15 cellular contexts compared by ENCODE assay signal in the genomic region with DNA sequence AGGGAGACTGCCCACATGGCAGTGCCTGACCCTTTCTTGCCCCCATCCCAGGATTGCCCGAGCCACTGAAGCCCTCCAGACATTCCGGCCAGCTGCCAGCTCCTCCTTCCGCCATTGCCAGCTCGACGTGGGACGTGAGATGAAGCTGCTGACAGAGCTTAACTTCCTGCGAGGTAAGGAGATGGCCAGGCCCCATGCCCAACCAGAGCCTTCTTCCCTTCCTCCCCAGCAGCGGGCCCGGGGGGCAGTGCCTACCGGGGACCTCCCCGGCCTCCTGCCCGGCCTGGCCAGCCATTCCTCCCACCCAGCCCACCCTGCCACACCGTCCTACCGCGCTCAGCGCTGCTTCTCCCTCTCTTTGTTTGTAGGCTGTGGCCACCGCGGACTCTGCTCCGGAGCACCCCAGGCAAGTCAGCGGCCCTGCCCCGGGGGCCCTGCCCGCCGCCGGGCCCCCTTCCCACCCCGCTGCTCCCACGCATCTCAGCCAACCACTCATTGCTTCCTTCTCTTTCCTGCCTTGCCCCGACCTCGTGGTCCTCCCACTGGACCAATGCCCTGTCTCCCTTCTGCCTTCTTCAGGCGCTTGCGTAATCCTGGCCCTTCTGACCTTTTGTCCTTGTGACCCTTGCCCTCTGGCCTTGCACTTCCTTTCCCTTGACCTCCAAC. TPM values are rescaled to one million over a fixed set of nuclear protein-coding genes. Genes with fewer than 3 reads are reported as not detected.
DNase-seq lines count a peak whose midpoint lies in the region; ATAC-seq and TF ChIP-seq lines count a peak whose summit lies in the region.
"Had no signal": no experiment of that assay in that cellular context is flagged by ENCODE, and none has a peak within 500 bp of the region (broad histone marks: within the 10 kb centered on the region; RNA-seq: fewer than 3 reads in every experiment).

No MANE protein-coding gene starts in this region.

- no peaks in the 10 kb centered on the region for H3K9me3 Mint-ChIP-seq in activated naive CD8-positive, alpha-beta T cell treated with anti-CD3 and anti-CD28 coated beads, Interleukin-2, amount 10 ng/mL, durations not matched to agents 7 days and 5 days
- no peaks in the 10 kb centered on the region for H3K9me3 Mint-ChIP-seq in activated naive CD8-positive, alpha-beta T cell treated with anti-CD3 and anti-CD28 coated beads for 36 hours
- H3K9me3 Mint-ChIP-seq in glutamatergic neuron (ENCODE audit: unreplicated experiment) = peaks cover 6% of the 10 kb centered on the region
- H3K9me3 Mint-ChIP-seq in progenitor cell of endocrine pancreas (ENCODE audit: low read depth) = no peaks in the 10 kb centered on the region
- H3K9me3 Mint-ChIP-seq: neural crest cell had no signal

- no peak overlapping the region for H3K4me3 Mint-ChIP-seq in activated naive CD8-positive, alpha-beta T cell treated with anti-CD3 and anti-CD28 coated beads, Interleukin-2, amount 10 ng/mL, durations not matched to agents 7 days and 5 days
- no peak overlapping the region for H3K4me3 Mint-ChIP-seq in activated naive CD8-positive, alpha-beta T cell treated with anti-CD3 and anti-CD28 coated beads for 36 hours
- H3K4me3 Mint-ChIP-seq in glutamatergic neuron (ENCODE audit: unreplicated experiment) (peak overlapping the region; percentile 69), progenitor cell of endocrine pancreas (ENCODE audit: low read depth) (no peak overlapping the region)
- H3K4me3 Mint-ChIP-seq: neural crest cell had no signal

- H3K27ac ChIP-seq in suprapubic skin = no peak overlapping the region
- H3K27ac ChIP-seq: foreskin keratinocyte had no signal

- POLR2A ChIA-PET in activated naive CD8-positive, alpha-beta T cell treated with anti-CD3 and anti-CD28 coated beads, Interleukin-2, amount 10 ng/mL, durations not matched to agents 7 days and 5 days (lab: Charles Lee) = interaction anchor here (1.5 to 2.0 kb wide), 2 partner anchors 13 to 14 kb away, joined by 4 to 7 read pairs; no protein-coding TSS in a partner anchor

- peaks cover 26% of the 10 kb centered on the region for H3K4me1 ChIP-seq in suprapubic skin
- H3K4me1 ChIP-seq: foreskin keratinocyte had no signal

- no peaks in the 10 kb centered on the region for H3K36me3 ChIP-seq in suprapubic skin

- ATAC-seq in activated naive CD8-positive, alpha-beta T cell treated with anti-CD3 and anti-CD28 coated beads, Interleukin-2, amount 10 ng/mL, durations not matched to agents 7 days and 5 days (ENCODE audit: low read depth) = no peak
- ATAC-seq in HG03460 (IDR thresholded peaks at IDR 0.05; ENCODE audit: unreplicated experiment) (no peak), GM19351 (IDR thresholded peaks at IDR 0.05; ENCODE audit: unreplicated experiment) (no peak)
- ATAC-seq: foreskin keratinocyte had no signal

- DNase-seq in activated naive CD8-positive, alpha-beta T cell treated with anti-CD3 and anti-CD28 coated beads, Interleukin-2, amount 10 ng/mL, durations not matched to agents 7 days and 5 days = peak; percentile 29
- DNase-seq in activated naive CD8-positive, alpha-beta T cell treated with anti-CD3 and anti-CD28 coated beads for 36 hours = no peak
- DNase-seq in NOMO-1 treated with dmso at 0.1 percent for 144 hours (lab: John Stamatoyannopoulos, UW; ENCODE audit: unreplicated experiment) = peak; percentile 49
- peak; percentile 10 for DNase-seq in glutamatergic neuron
- peak; percentile 64 to 66 for DNase-seq in suprapubic skin (ENCODE audit: low spot score in 2 of 2)
- DNase-seq in progenitor cell of endocrine pancreas (ENCODE audit: low spot score, unreplicated experiment) = no peak
- DNase-seq: activated CD8-positive, alpha-beta memory T cell treated with anti-CD3 and anti-CD28 coated beads, Interleukin-2, amount 50 U/mL, for 4 hours; effector CD4-positive, alpha-beta T cell; foreskin keratinocyte; kidney glomerular epithelial cell; NCI-H2171; OCI-M1 had no signal

- no peak for TF ChIP-seq EP300 in suprapubic skin (IDR thresholded peaks at IDR 0.05)

- no peak for TF ChIP-seq POLR2A in suprapubic skin (IDR thresholded peaks at IDR 0.05)

- H3K36me3 Mint-ChIP-seq in activated naive CD8-positive, alpha-beta T cell treated with anti-CD3 and anti-CD28 coated beads, Interleukin-2, amount 10 ng/mL, durations not matched to agents 7 days and 5 days = peaks cover 16% of the 10 kb centered on the region
- peaks cover 16% of the 10 kb centered on the region for H3K36me3 Mint-ChIP-seq in activated naive CD8-positive, alpha-beta T cell treated with anti-CD3 and anti-CD28 coated beads for 36 hours
- H3K36me3 Mint-ChIP-seq in glutamatergic neuron (ENCODE audit: unreplicated experiment) = peaks cover 5% of the 10 kb centered on the region
- H3K36me3 Mint-ChIP-seq in progenitor cell of endocrine pancreas (ENCODE audit: insufficient read depth) = peaks cover 14% of the 10 kb centered on the region

- WGBS in suprapubic skin = 81% methylated on average over 23 of the region's 30 CpGs

- H3K9me3 ChIP-seq in suprapubic skin = no peaks in the 10 kb centered on the region

- peak overlapping the region; percentile 9 for H3K27ac Mint-ChIP-seq in activated naive CD8-positive, alpha-beta T cell treated with anti-CD3 and anti-CD28 coated beads, Interleukin-2, amount 10 ng/mL, durations not matched to agents 7 days and 5 days
- no peak overlapping the region for H3K27ac Mint-ChIP-seq in activated naive CD8-positive, alpha-beta T cell treated with anti-CD3 and anti-CD28 coated beads for 36 hours
- no peak overlapping the region for H3K27ac Mint-ChIP-seq in glutamatergic neuron (ENCODE audit: unreplicated experiment)
- no peak overlapping the region for H3K27ac Mint-ChIP-seq in progenitor cell of endocrine pancreas

- no peak for TF ChIP-seq CTCF in glutamatergic neuron (IDR thresholded peaks at IDR 0.05; ENCODE audit: partially characterized antibody, unreplicated experiment)
- no peak for TF ChIP-seq CTCF in suprapubic skin (IDR thresholded peaks at IDR 0.05)
- TF ChIP-seq CTCF in progenitor cell of endocrine pancreas (IDR thresholded peaks at IDR 0.05; ENCODE audit: unreplicated experiment) = no peak

- no peak overlapping the region for H3K4me3 ChIP-seq in suprapubic skin

- H3K27me3 ChIP-seq in suprapubic skin = peaks cover 15% of the 10 kb centered on the region
- H3K27me3 ChIP-seq: foreskin keratinocyte had no signal

- H3K4me1 Mint-ChIP-seq in activated naive CD8-positive, alpha-beta T cell treated with anti-CD3 and anti-CD28 coated beads, Interleukin-2, amount 10 ng/mL, durations not matched to agents 7 days and 5 days = peaks cover 16% of the 10 kb centered on the region
- peaks cover 20% of the 10 kb centered on the region for H3K4me1 Mint-ChIP-seq in activated naive CD8-positive, alpha-beta T cell treated with anti-CD3 and anti-CD28 coated beads for 36 hours
- H3K4me1 Mint-ChIP-seq in glutamatergic neuron (ENCODE audit: low read depth, unreplicated experiment) = peaks cover 4% of the 10 kb centered on the region
- H3K4me1 Mint-ChIP-seq in progenitor cell of endocrine pancreas (ENCODE audit: low read depth) = peaks cover 18% of the 10 kb centered on the region

- no peaks in the 10 kb centered on the region for H3K27me3 Mint-ChIP-seq in activated naive CD8-positive, alpha-beta T cell treated with anti-CD3 and anti-CD28 coated beads, Interleukin-2, amount 10 ng/mL, durations not matched to agents 7 days and 5 days
- no peaks in the 10 kb centered on the region for H3K27me3 Mint-ChIP-seq in activated naive CD8-positive, alpha-beta T cell treated with anti-CD3 and anti-CD28 coated beads for 36 hours
- H3K27me3 Mint-ChIP-seq in glutamatergic neuron (ENCODE audit: unreplicated experiment) (peaks cover 10% of the 10 kb centered on the region), progenitor cell of endocrine pancreas (no peaks in the 10 kb centered on the region)

RNA-seq across cellular contexts. Expression of a gene that starts 4.9 kb away (rescaled TPM):
- 10 to 100 TPM; 12.4 to 13.4 TPM for total RNA-seq in activated naive CD8-positive, alpha-beta T cell treated with anti-CD3 and anti-CD28 coated beads, Interleukin-2, amount 10 ng/mL, durations not matched to agents 7 days and 5 days
- total RNA-seq in activated naive CD8-positive, alpha-beta T cell treated with anti-CD3 and anti-CD28 coated beads for 36 hours = 1 to 10 TPM; 4.6 to 4.9 TPM
- total RNA-seq in glutamatergic neuron (ENCODE audit: unreplicated experiment) (30.4 TPM), suprapubic skin (under 1 TPM in 2 of 4 donors, not detected in 2; 0.34 to 0.80 TPM), progenitor cell of endocrine pancreas (21.1 and 25.7 TPM in 2 replicates)

RNA-seq across cellular contexts. Expression of a gene that starts 5.5 kb away (rescaled TPM):
- 100 to 1,000 TPM; 146 to 170 TPM for total RNA-seq in activated naive CD8-positive, alpha-beta T cell treated with anti-CD3 and anti-CD28 coated beads, Interleukin-2, amount 10 ng/mL, durations not matched to agents 7 days and 5 days
- total RNA-seq in activated naive CD8-positive, alpha-beta T cell treated with anti-CD3 and anti-CD28 coated beads for 36 hours = 100 to 1,000 TPM; 135 to 145 TPM
- total RNA-seq in glutamatergic neuron (ENCODE audit: unreplicated experiment) (108 TPM), suprapubic skin (100 to 1,000 TPM in 2 of 4 donors, 10 to 100 TPM in 2; 77.1 to 180 (median 113) TPM), progenitor cell of endocrine pancreas (146 and 149 TPM in 2 replicates)

RNA-seq across cellular contexts. Expression of a gene that starts 29.1 kb away (rescaled TPM):
- total RNA-seq in activated naive CD8-positive, alpha-beta T cell treated with anti-CD3 and anti-CD28 coated beads, Interleukin-2, amount 10 ng/mL, durations not matched to agents 7 days and 5 days = 10 to 100 TPM; 25.1 to 26.3 TPM
- 1 to 10 TPM; 7.4 to 9.3 TPM for total RNA-seq in activated naive CD8-positive, alpha-beta T cell treated with anti-CD3 and anti-CD28 coated beads for 36 hours
- total RNA-seq in glutamatergic neuron (ENCODE audit: unreplicated experiment) = 377 TPM
- 10 to 100 TPM; 21.4 to 90.8 (median 26.7) TPM for total RNA-seq in suprapubic skin
- total RNA-seq in progenitor cell of endocrine pancreas = 46.0 and 52.2 TPM in 2 replicates

RNA-seq across cellular contexts. Expression of a gene that starts 29.9 kb away (rescaled TPM):
- 10 to 100 TPM; 31.5 to 31.7 TPM for total RNA-seq in activated naive CD8-positive, alpha-beta T cell treated with anti-CD3 and anti-CD28 coated beads, Interleukin-2, amount 10 ng/mL, durations not matched to agents 7 days and 5 days
- total RNA-seq in activated naive CD8-positive, alpha-beta T cell treated with anti-CD3 and anti-CD28 coated beads for 36 hours = 10 to 100 TPM; 68.0 to 72.5 TPM
- total RNA-seq in glutamatergic neuron (ENCODE audit: unreplicated experiment) = 26.1 TPM
- total RNA-seq in suprapubic skin = 10 to 100 TPM; 19.8 to 51.7 (median 36.9) TPM
- 38.1 and 38.7 TPM in 2 replicates for total RNA-seq in progenitor cell of endocrine pancreas

RNA-seq across cellular contexts. Expression of a gene that starts 38.2 kb away (rescaled TPM):
- 10 to 100 TPM; 60.0 to 71.1 TPM for total RNA-seq in activated naive CD8-positive, alpha-beta T cell treated with anti-CD3 and anti-CD28 coated beads, Interleukin-2, amount 10 ng/mL, durations not matched to agents 7 days and 5 days
- total RNA-seq in activated naive CD8-positive, alpha-beta T cell treated with anti-CD3 and anti-CD28 coated beads for 36 hours = 10 to 100 TPM; 26.8 to 29.2 TPM
- total RNA-seq in glutamatergic neuron (ENCODE audit: unreplicated experiment) (27.7 TPM), suprapubic skin (10 to 100 TPM; 23.7 to 43.7 (median 30.2) TPM), progenitor cell of endocrine pancreas (45.6 and 49.3 TPM in 2 replicates)

Comparison
In these comparisons a context has a peak if more than half of its experiments do, and no peak if none do; other contexts are left out.
1. DNase-seq: peak in activated naive CD8-positive, alpha-beta T cell treated with anti-CD3 and anti-CD28 coated beads, Interleukin-2, amount 10 ng/mL, durations not matched to agents 7 days and 5 days (single experiment), NOMO-1 treated with dmso at 0.1 percent for 144 hours (single experiment), glutamatergic neuron (single experiment) and suprapubic skin (2 of 2); none in activated naive CD8-positive, alpha-beta T cell treated with anti-CD3 and anti-CD28 coated beads for 36 hours (single experiment) and progenitor cell of endocrine pancreas (single experiment).